Comparison of ENCODE assay signal across 13 cellular contexts in genomic region chr2:134716716-134717585, GRCh38. TPM values are rescaled to one million over a fixed set of nuclear protein-coding genes. Genes with fewer than 3 reads are reported as not detected.
DNase-seq lines count a peak whose midpoint lies in the region; ATAC-seq and TF ChIP-seq lines count a peak whose summit lies in the region.
"Had no signal": no experiment of that assay in that cellular context is flagged by ENCODE, and none has a peak within 500 bp of the region (broad histone marks: within the 10 kb centered on the region; RNA-seq: fewer than 3 reads in every experiment).

No MANE protein-coding gene starts in this region.

- peaks cover 46% of the 10 kb centered on the region for H3K4me1 Mint-ChIP-seq in activated CD8-positive, alpha-beta memory T cell treated with anti-CD3 and anti-CD28 coated beads, Interleukin-2, amount 10 ng/mL, durations not matched to agents 7 days and 5 days
- H3K4me1 Mint-ChIP-seq in effector memory CD8-positive, alpha-beta T cell (ENCODE audit: low read depth in 2 of 2), result peaks cover 23 to 33% of the 10 kb centered on the region in 2 donors
- peaks cover 13% of the 10 kb centered on the region for H3K4me1 Mint-ChIP-seq in osteocyte (ENCODE audit: unreplicated experiment)

- H3K27ac ChIP-seq in KOPT-K1 (ENCODE audit: low read depth, low read length, poor library complexity, severe bottlenecking), result peak overlapping the region; percentile 75
- H3K27ac ChIP-seq: colonic mucosa, thyroid gland had no signal

- no peaks in the 10 kb centered on the region for H3K36me3 ChIP-seq in KOPT-K1 (ENCODE audit: insufficient read depth, low read length)
- H3K36me3 ChIP-seq: colonic mucosa, thyroid gland had no signal

- CTCF ChIA-PET in activated CD8-positive, alpha-beta memory T cell treated with anti-CD3 and anti-CD28 coated beads, Interleukin-2, amount 10 ng/mL, durations not matched to agents 7 days and 5 days (lab: Charles Lee), result interaction anchor here (0.9 kb wide), 1 partner anchor 181 kb away, joined by 5 read pairs; no protein-coding TSS in a partner anchor

- H3K27ac Mint-ChIP-seq in activated CD8-positive, alpha-beta memory T cell treated with anti-CD3 and anti-CD28 coated beads, Interleukin-2, amount 10 ng/mL, durations not matched to agents 7 days and 5 days, result no peak overlapping the region
- peak overlapping the region in 1 of 2 donors; percentile 41 for H3K27ac Mint-ChIP-seq in effector memory CD8-positive, alpha-beta T cell
- no peak overlapping the region for H3K27ac Mint-ChIP-seq in osteocyte (ENCODE audit: unreplicated experiment)

- DNase-seq in activated CD8-positive, alpha-beta memory T cell treated with anti-CD3 and anti-CD28 coated beads, Interleukin-2, amount 10 ng/mL, durations not matched to agents 7 days and 5 days, result no peak
- DNase-seq in activated CD8-positive, alpha-beta memory T cell treated with anti-CD3 and anti-CD28 coated beads, Interleukin-2, amount 50 U/mL, for 4 hours, result no peak
- DNase-seq in effector memory CD8-positive, alpha-beta T cell, result no peak
- DNase-seq in osteocyte (ENCODE audit: extremely low spot score, unreplicated experiment) (no peak), erythroblast (lab: John Stamatoyannopoulos, UW) (no peak), dermis blood vessel endothelial cell (no peak), iPS-NIHi11 (ENCODE audit: low spot score) (no peak)
- DNase-seq: colonic mucosa, foreskin fibroblast, NCI-H1694, thyroid gland had no signal

- no peak for TF ChIP-seq POLR2A in erythroblast (IDR thresholded peaks at IDR 0.05; ENCODE audit: low read length)

- H3K9me3 ChIP-seq in KOPT-K1 (ENCODE audit: insufficient read depth, low read length, poor library complexity, severe bottlenecking), result no peaks in the 10 kb centered on the region
- H3K9me3 ChIP-seq: colonic mucosa, thyroid gland had no signal

- H3K4me3 Mint-ChIP-seq in activated CD8-positive, alpha-beta memory T cell treated with anti-CD3 and anti-CD28 coated beads, Interleukin-2, amount 10 ng/mL, durations not matched to agents 7 days and 5 days, result peak overlapping the region; percentile 55
- peak overlapping the region; percentile 80 to 83 for H3K4me3 Mint-ChIP-seq in effector memory CD8-positive, alpha-beta T cell
- H3K4me3 Mint-ChIP-seq in osteocyte (ENCODE audit: unreplicated experiment), result peak overlapping the region; percentile 56

- H3K36me3 Mint-ChIP-seq in activated CD8-positive, alpha-beta memory T cell treated with anti-CD3 and anti-CD28 coated beads, Interleukin-2, amount 10 ng/mL, durations not matched to agents 7 days and 5 days, result peaks cover 1% of the 10 kb centered on the region
- H3K36me3 Mint-ChIP-seq in effector memory CD8-positive, alpha-beta T cell (ENCODE audit: insufficient read depth), result peaks cover 4% of the 10 kb centered on the region
- H3K36me3 Mint-ChIP-seq in osteocyte (ENCODE audit: unreplicated experiment), result no peaks in the 10 kb centered on the region

- no peak for TF ChIP-seq CTCF in osteocyte (IDR thresholded peaks at IDR 0.05)

- peaks cover 84% of the 10 kb centered on the region for H3K27me3 Mint-ChIP-seq in activated CD8-positive, alpha-beta memory T cell treated with anti-CD3 and anti-CD28 coated beads, Interleukin-2, amount 10 ng/mL, durations not matched to agents 7 days and 5 days
- peaks cover 55 to 59% of the 10 kb centered on the region in 2 donors for H3K27me3 Mint-ChIP-seq in effector memory CD8-positive, alpha-beta T cell
- H3K27me3 Mint-ChIP-seq in osteocyte (ENCODE audit: unreplicated experiment), result peaks cover 86% of the 10 kb centered on the region

- no peak for ATAC-seq in activated CD8-positive, alpha-beta memory T cell treated with anti-CD3 and anti-CD28 coated beads, Interleukin-2, amount 10 ng/mL, durations not matched to agents 7 days and 5 days
- no peak for ATAC-seq in effector memory CD8-positive, alpha-beta T cell (replicated peaks)
- ATAC-seq: left lobe of liver had no signal

- no peaks in the 10 kb centered on the region for H3K9me3 Mint-ChIP-seq in activated CD8-positive, alpha-beta memory T cell treated with anti-CD3 and anti-CD28 coated beads, Interleukin-2, amount 10 ng/mL, durations not matched to agents 7 days and 5 days (ENCODE audit: low read depth)
- H3K9me3 Mint-ChIP-seq in effector memory CD8-positive, alpha-beta T cell, result no peaks in the 10 kb centered on the region
- H3K9me3 Mint-ChIP-seq in osteocyte (ENCODE audit: unreplicated experiment), result no peaks in the 10 kb centered on the region

RNA-seq across cellular contexts. Expression of gene TMEM163, which starts 1.8 kb away (rescaled TPM):
- total RNA-seq in activated CD8-positive, alpha-beta memory T cell treated with anti-CD3 and anti-CD28 coated beads, Interleukin-2, amount 10 ng/mL, durations not matched to agents 7 days and 5 days, result 1 to 10 TPM; 2.1 to 2.3 TPM
- total RNA-seq in osteocyte (not detected in 2 replicates), dermis blood vessel endothelial cell (0.09 and 0.34 TPM in 2 replicates)
